9 cellular contexts compared by ENCODE assay signal in the genomic region with DNA sequence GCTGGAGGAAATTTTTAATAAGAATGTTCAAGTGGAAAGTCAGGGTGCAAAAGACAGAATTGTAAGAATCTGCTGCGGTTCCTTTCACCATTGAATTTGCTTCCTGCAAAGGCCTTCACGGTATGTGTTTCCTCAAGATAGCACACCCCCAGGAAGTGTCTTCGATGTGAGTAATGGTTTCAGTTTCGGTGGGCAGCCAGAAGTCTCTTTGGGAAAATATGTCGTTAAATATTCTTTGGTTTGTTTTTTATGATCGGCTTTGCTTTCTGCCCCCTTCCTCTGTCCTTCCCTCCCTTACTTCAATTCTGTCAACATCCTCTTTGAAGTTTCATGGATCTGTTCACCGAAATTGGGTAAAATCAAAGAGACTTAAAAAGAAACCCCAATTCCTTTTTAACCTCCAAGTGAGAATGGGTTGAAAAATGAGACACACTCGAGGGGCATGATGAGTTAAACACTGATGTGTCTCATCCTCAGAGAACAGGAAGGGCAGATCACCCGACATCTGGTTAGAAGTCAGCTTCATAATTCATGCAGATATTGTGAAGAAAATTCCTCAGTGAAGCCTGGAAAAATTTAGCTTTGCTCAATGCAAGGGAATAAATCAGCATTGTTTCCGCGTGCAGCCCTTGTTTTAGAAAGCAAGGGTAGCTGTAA.
A peak's percentile ranks its signal among the peaks of the same experiment; 100 is the strongest.
DNase-seq lines count a peak whose midpoint lies in the region; ATAC-seq and TF ChIP-seq lines count a peak whose summit lies in the region.
"Had no signal": no experiment of that assay in that cellular context is flagged by ENCODE, and none has a peak within 500 bp of the region (broad histone marks: within the 10 kb centered on the region; RNA-seq: fewer than 3 reads in every experiment).

No MANE protein-coding gene starts in this region.

- H3K36me3 Mint-ChIP-seq in osteocyte (ENCODE audit: unreplicated experiment), result no peaks in the 10 kb centered on the region

- ATAC-seq in HG02852 (IDR thresholded peaks at IDR 0.05; ENCODE audit: unreplicated experiment) (no peak), GM19455 (IDR thresholded peaks at IDR 0.05; ENCODE audit: unreplicated experiment) (no peak), HG03565 (IDR thresholded peaks at IDR 0.05; ENCODE audit: unreplicated experiment) (no peak)
- ATAC-seq: A549 had no signal

- H3K27ac Mint-ChIP-seq in osteocyte (ENCODE audit: unreplicated experiment), result peak overlapping the region; percentile 99

- DNase-seq in SKM-1 treated with dmso at 0.1 percent for 144 hours (lab: John Stamatoyannopoulos, UW; ENCODE audit: unreplicated experiment), result peak; percentile 7
- DNase-seq in SKM-1 (lab: John Stamatoyannopoulos, UW; ENCODE audit: unreplicated experiment), result no peak
- peak; percentile 22 for DNase-seq in MG63
- DNase-seq in choroid plexus epithelial cell (ENCODE audit: low read depth), result peak; percentile 91
- no peak for DNase-seq in osteocyte (ENCODE audit: extremely low spot score, unreplicated experiment)

- H3K9me3 Mint-ChIP-seq in osteocyte (ENCODE audit: unreplicated experiment), result no peaks in the 10 kb centered on the region

- peak overlapping the region; percentile 71 for H3K4me3 Mint-ChIP-seq in osteocyte (ENCODE audit: unreplicated experiment)

- H3K4me1 Mint-ChIP-seq in osteocyte (ENCODE audit: unreplicated experiment), result peaks cover 89% of the 10 kb centered on the region

- TF ChIP-seq CTCF in choroid plexus epithelial cell (conservative IDR thresholded peaks at IDR 0.05; ENCODE audit: low read depth, low read length) (no peak), osteocyte (IDR thresholded peaks at IDR 0.05) (no peak)

- no peaks in the 10 kb centered on the region for H3K36me3 ChIP-seq in MG63

- no peaks in the 10 kb centered on the region for H3K9me3 ChIP-seq in MG63
- H3K9me3 ChIP-seq: A549 had no signal

- no peaks in the 10 kb centered on the region for H3K27me3 ChIP-seq in MG63

- H3K27me3 Mint-ChIP-seq in osteocyte (ENCODE audit: unreplicated experiment), result no peaks in the 10 kb centered on the region

- H3K4me3 ChIP-seq in MG63, result peak overlapping the region; percentile 20; the same call in 1 of the 2 replicates
- H3K4me3 ChIP-seq in choroid plexus epithelial cell (ENCODE audit: low read depth, low read length), result peak overlapping the region; percentile 51
- H3K4me3 ChIP-seq: A549 had no signal

Comparison
In these comparisons a context has a peak if more than half of its experiments do, and no peak if none do; other contexts are left out.
1. DNase-seq: peak in SKM-1 treated with dmso at 0.1 percent for 144 hours (single experiment), MG63 (single experiment) and choroid plexus epithelial cell (single experiment); none in SKM-1 (single experiment) and osteocyte (single experiment).